In the genomic region with DNA sequence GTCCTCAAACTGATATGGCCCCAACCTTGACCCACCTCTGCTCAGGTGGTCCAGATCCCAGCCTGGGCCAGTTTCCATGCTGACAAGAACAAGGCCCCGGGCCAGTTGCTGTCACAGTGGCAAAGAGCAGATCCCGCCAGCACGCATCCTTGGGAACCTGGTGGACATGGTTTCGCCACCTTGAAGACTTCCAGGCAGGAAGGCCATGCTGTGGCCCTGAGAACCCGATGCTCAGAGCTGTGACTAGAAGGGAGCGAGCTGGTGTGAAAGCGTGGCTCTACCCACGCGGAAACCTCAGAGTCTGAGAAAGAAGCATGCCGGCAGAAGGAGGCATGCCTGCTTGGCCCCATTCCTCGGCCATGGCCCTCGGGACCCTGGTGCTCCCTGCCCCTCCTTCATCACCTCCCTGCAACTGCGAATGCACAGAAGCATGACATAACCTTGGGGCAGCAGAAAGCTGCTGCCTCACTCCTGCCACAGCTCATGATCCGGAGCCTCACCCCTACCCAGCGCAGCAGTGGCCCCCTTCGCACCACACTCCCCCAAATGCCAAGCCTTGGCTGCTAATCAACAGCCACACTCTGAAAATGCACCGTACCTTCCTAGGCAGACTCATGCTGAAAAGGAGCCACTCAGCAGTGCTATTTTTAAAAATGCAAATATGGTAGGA, we compare ENCODE assay signal across 18 cellular contexts. TPM values are rescaled to one million over a fixed set of nuclear protein-coding genes. Genes with fewer than 3 reads are reported as not detected.
DNase-seq lines count a peak whose midpoint lies in the region; ATAC-seq, FAIRE-seq and TF ChIP-seq lines count a peak whose summit lies in the region.
"Had no signal": no experiment of that assay in that cellular context is flagged by ENCODE, and none has a peak within 500 bp of the region (broad histone marks: within the 10 kb centered on the region; RNA-seq: fewer than 3 reads in every experiment).

No MANE protein-coding gene starts in this region.

- CTCF ChIA-PET in activated CD4-positive, alpha-beta memory T cell treated with anti-CD3 and anti-CD28 coated beads for 36 hours (lab: Charles Lee), result interaction anchor here (1.3 to 1.6 kb wide), 2 partner anchors 11 to 22 kb away, joined by 4 to 12 read pairs; no protein-coding TSS in a partner anchor
- CTCF ChIA-PET in activated CD4-positive, alpha-beta memory T cell treated with anti-CD3 and anti-CD28 coated beads, Interleukin-2, amount 10 ng/mL, durations not matched to agents 7 days and 5 days (lab: Charles Lee), result interaction anchor here (2.9 to 10.2 kb wide), 2 partner anchors 10 to 22 kb away, joined by 13 to 51 read pairs; no protein-coding TSS in a partner anchor

- no peak overlapping the region for H3K4me3 Mint-ChIP-seq in activated CD4-positive, alpha-beta memory T cell treated with anti-CD3 and anti-CD28 coated beads for 36 hours
- no peak overlapping the region for H3K4me3 Mint-ChIP-seq in activated CD4-positive, alpha-beta memory T cell treated with anti-CD3 and anti-CD28 coated beads, Interleukin-2, amount 10 ng/mL, durations not matched to agents 7 days and 5 days
- H3K4me3 Mint-ChIP-seq in astrocyte (ENCODE audit: unreplicated experiment), result no peak overlapping the region
- H3K4me3 Mint-ChIP-seq: activated T-cell treated with anti-CD3 and anti-CD28 coated beads, Interleukin-2, amount 50 U/mL, for 24 hours; H9 had no signal

- peaks cover 80% of the 10 kb centered on the region for H3K79me2 ChIP-seq in astrocyte (ENCODE audit: insufficient read depth, low read length)

- H3K4me3 ChIP-seq in astrocyte (ENCODE audit: insufficient read depth, low read depth, low read length), result no peak overlapping the region
- no peak overlapping the region for H3K4me3 ChIP-seq in right cardiac atrium (ENCODE audit: low read length)
- H3K4me3 ChIP-seq: ovary, PC-9, transverse colon had no signal

- H3K9me3 Mint-ChIP-seq in activated CD4-positive, alpha-beta memory T cell treated with anti-CD3 and anti-CD28 coated beads for 36 hours, result no peaks in the 10 kb centered on the region
- H3K9me3 Mint-ChIP-seq in activated CD4-positive, alpha-beta memory T cell treated with anti-CD3 and anti-CD28 coated beads, Interleukin-2, amount 10 ng/mL, durations not matched to agents 7 days and 5 days, result no peaks in the 10 kb centered on the region
- H3K9me3 Mint-ChIP-seq in astrocyte (ENCODE audit: unreplicated experiment), result peaks cover 7% of the 10 kb centered on the region
- H3K9me3 Mint-ChIP-seq: activated T-cell treated with anti-CD3 and anti-CD28 coated beads, Interleukin-2, amount 50 U/mL, for 24 hours; H9 had no signal

- no peak overlapping the region for H2AFZ ChIP-seq in astrocyte (ENCODE audit: low read depth, low read length)
- H2AFZ ChIP-seq: PC-9 had no signal

- H3K4me2 ChIP-seq in astrocyte (ENCODE audit: low read length), result peak overlapping the region; percentile 4
- H3K4me2 ChIP-seq: PC-9 had no signal

- peaks cover 11% of the 10 kb centered on the region for H3K4me1 Mint-ChIP-seq in activated CD4-positive, alpha-beta memory T cell treated with anti-CD3 and anti-CD28 coated beads for 36 hours (ENCODE audit: low read depth)
- H3K4me1 Mint-ChIP-seq in activated CD4-positive, alpha-beta memory T cell treated with anti-CD3 and anti-CD28 coated beads, Interleukin-2, amount 10 ng/mL, durations not matched to agents 7 days and 5 days, result peaks cover 4% of the 10 kb centered on the region
- H3K4me1 Mint-ChIP-seq in astrocyte (ENCODE audit: low read depth, unreplicated experiment), result peaks cover 3% of the 10 kb centered on the region

- no peak for DNase-seq in activated CD4-positive, alpha-beta memory T cell treated with anti-CD3 and anti-CD28 coated beads for 36 hours
- no peak for DNase-seq in activated CD4-positive, alpha-beta memory T cell treated with anti-CD3 and anti-CD28 coated beads, Interleukin-2, amount 10 ng/mL, durations not matched to agents 7 days and 5 days
- DNase-seq in astrocyte (ENCODE audit: low read depth) (no peak), right cardiac atrium (no peak), superior temporal gyrus (ENCODE audit: extremely low spot score) (peak; percentile 44), OCI-M2 (lab: John Stamatoyannopoulos, UW; ENCODE audit: unreplicated experiment) (no peak), HuH-7.5 (ENCODE audit: low spot score) (no peak)
- DNase-seq: activated T-cell treated with anti-CD3 and anti-CD28 coated beads, Interleukin-2, amount 50 U/mL, for 24 hours; H9; mesendoderm; NCI-H2171; PC-9; transverse colon had no signal

- H3K27ac ChIP-seq in astrocyte (ENCODE audit: low read depth, low read length) (no peak overlapping the region), right cardiac atrium (ENCODE audit: low read length) (peak overlapping the region; percentile 31)
- H3K27ac ChIP-seq: PC-9, transverse colon had no signal

- H3K4me1 ChIP-seq in astrocyte (ENCODE audit: insufficient read depth, low read length) (peaks cover 12% of the 10 kb centered on the region), right cardiac atrium (ENCODE audit: control insufficient read depth, insufficient read depth, low read length) (peaks cover 37% of the 10 kb centered on the region)

- intact Hi-C loops in activated CD4-positive, alpha-beta memory T cell treated with anti-CD3 and anti-CD28 coated beads for 36 hours (cut with micrococcal nuclease), result no loop called here
- intact Hi-C loops in right cardiac atrium (cut with DNase I), result no loop called here

- POLR2A ChIA-PET in activated CD4-positive, alpha-beta memory T cell treated with anti-CD3 and anti-CD28 coated beads for 36 hours (lab: Charles Lee), result no interaction called here
- POLR2A ChIA-PET in activated CD4-positive, alpha-beta memory T cell treated with anti-CD3 and anti-CD28 coated beads, Interleukin-2, amount 10 ng/mL, durations not matched to agents 7 days and 5 days (lab: Charles Lee), result no interaction called here

- no peaks in the 10 kb centered on the region for H3K9me3 ChIP-seq in astrocyte (ENCODE audit: insufficient read depth, low read depth, low read length)
- no peaks in the 10 kb centered on the region for H3K9me3 ChIP-seq in right cardiac atrium (ENCODE audit: control insufficient read depth, low read length)
- H3K9me3 ChIP-seq: ovary, transverse colon had no signal

- TF ChIP-seq CTCF in astrocyte (IDR thresholded peaks at IDR 0.05; ENCODE audit: insufficient read depth, low read depth, low read length), result no peak

- ATAC-seq in right cardiac atrium, result peak in 1 of 2 donors; percentile 27
- ATAC-seq in HG03095 (IDR thresholded peaks at IDR 0.05; ENCODE audit: unreplicated experiment), result no peak

- no peaks in the 10 kb centered on the region for H3K27me3 Mint-ChIP-seq in activated CD4-positive, alpha-beta memory T cell treated with anti-CD3 and anti-CD28 coated beads for 36 hours
- H3K27me3 Mint-ChIP-seq in activated CD4-positive, alpha-beta memory T cell treated with anti-CD3 and anti-CD28 coated beads, Interleukin-2, amount 10 ng/mL, durations not matched to agents 7 days and 5 days, result no peaks in the 10 kb centered on the region
- no peaks in the 10 kb centered on the region for H3K27me3 Mint-ChIP-seq in astrocyte (ENCODE audit: low read depth, unreplicated experiment)
- H3K27me3 Mint-ChIP-seq: activated T-cell treated with anti-CD3 and anti-CD28 coated beads, Interleukin-2, amount 50 U/mL, for 24 hours had no signal

- WGBS in right cardiac atrium, result 64% methylated on average over 17 of the region's 17 CpGs

- H3K9ac ChIP-seq in astrocyte (ENCODE audit: low read length), result no peak overlapping the region

- H3K36me3 ChIP-seq in astrocyte (ENCODE audit: insufficient read depth, low read length), result no peaks in the 10 kb centered on the region
- H3K36me3 ChIP-seq: ovary, transverse colon had no signal

- peaks cover 81% of the 10 kb centered on the region for H4K20me1 ChIP-seq in astrocyte (ENCODE audit: insufficient read depth, low read length)

- H3K27me3 ChIP-seq in astrocyte (ENCODE audit: insufficient read depth, low read length) (no peaks in the 10 kb centered on the region), right cardiac atrium (ENCODE audit: control insufficient read depth, insufficient read depth) (no peaks in the 10 kb centered on the region)
- H3K27me3 ChIP-seq: ovary, transverse colon had no signal

- FAIRE-seq in astrocyte (lab: Jason Lieb, UNC), result no peak

- peak overlapping the region; percentile 18 for H3K27ac Mint-ChIP-seq in activated CD4-positive, alpha-beta memory T cell treated with anti-CD3 and anti-CD28 coated beads for 36 hours
- H3K27ac Mint-ChIP-seq in activated CD4-positive, alpha-beta memory T cell treated with anti-CD3 and anti-CD28 coated beads, Interleukin-2, amount 10 ng/mL, durations not matched to agents 7 days and 5 days, result no peak overlapping the region
- H3K27ac Mint-ChIP-seq in astrocyte (ENCODE audit: unreplicated experiment), result no peak overlapping the region

- H3K36me3 Mint-ChIP-seq in activated CD4-positive, alpha-beta memory T cell treated with anti-CD3 and anti-CD28 coated beads for 36 hours, result no peaks in the 10 kb centered on the region
- H3K36me3 Mint-ChIP-seq in activated CD4-positive, alpha-beta memory T cell treated with anti-CD3 and anti-CD28 coated beads, Interleukin-2, amount 10 ng/mL, durations not matched to agents 7 days and 5 days (ENCODE audit: low read depth), result no peaks in the 10 kb centered on the region
- H3K36me3 Mint-ChIP-seq in astrocyte (ENCODE audit: low read depth, unreplicated experiment), result peaks cover 18% of the 10 kb centered on the region

RNA-seq across cellular contexts. Expression of gene UBE2O, which starts 33.2 kb away (rescaled TPM):
- 10 to 100 TPM; 24.5 to 25.2 TPM for total RNA-seq in activated CD4-positive, alpha-beta memory T cell treated with anti-CD3 and anti-CD28 coated beads for 36 hours
- total RNA-seq in activated CD4-positive, alpha-beta memory T cell treated with anti-CD3 and anti-CD28 coated beads, Interleukin-2, amount 10 ng/mL, durations not matched to agents 7 days and 5 days, result 10 to 100 TPM; 26.5 to 28.9 TPM
- total RNA-seq in astrocyte (25.8 and 26.0 TPM in 2 replicates), right cardiac atrium (10 to 100 TPM; 24.2 to 37.3 (median 34.1) TPM)
- 23.0 TPM for polyA plus RNA-seq in right cardiac atrium

RNA-seq across cellular contexts. Expression of gene SPHK1, which starts 35.3 kb away (rescaled TPM):
- total RNA-seq in activated CD4-positive, alpha-beta memory T cell treated with anti-CD3 and anti-CD28 coated beads for 36 hours, result 10 to 100 TPM in 1 of 2 experiments, 1 to 10 TPM in 1; 9.9 to 11.4 TPM
- total RNA-seq in activated CD4-positive, alpha-beta memory T cell treated with anti-CD3 and anti-CD28 coated beads, Interleukin-2, amount 10 ng/mL, durations not matched to agents 7 days and 5 days, result 1 to 10 TPM; 2.8 to 3.4 TPM
- total RNA-seq in astrocyte, result 34.8 TPM in 2 replicates
- 10 to 100 TPM in 1 of 4 donors, 1 to 10 TPM in 3; 3.5 to 13.6 (median 3.8) TPM for total RNA-seq in right cardiac atrium
- 3.8 TPM for polyA plus RNA-seq in right cardiac atrium

RNA-seq across cellular contexts. Expression of gene AANAT, which starts 47.7 kb away (rescaled TPM):
- not detected for total RNA-seq in activated CD4-positive, alpha-beta memory T cell treated with anti-CD3 and anti-CD28 coated beads for 36 hours
- not detected for total RNA-seq in activated CD4-positive, alpha-beta memory T cell treated with anti-CD3 and anti-CD28 coated beads, Interleukin-2, amount 10 ng/mL, durations not matched to agents 7 days and 5 days
- 0.19 TPM in 1 of 2 replicates, not detected in the other for total RNA-seq in astrocyte
- total RNA-seq in right cardiac atrium, result not detected
- polyA plus RNA-seq in right cardiac atrium, result not detected
- total RNA-seq: fibroblast of lung; MCF 10A; ovary; PC-9; T-helper 1 cell treated with Interleukin-12 subunit alpha and Interleukin-12 subunit beta and Interleukin-4 antibody, amounts not matched to agents 30 ng/mL and 1 ng/mL, for 36 hours; transverse colon had no signal
- polyA plus RNA-seq: fibroblast of lung, ovary had no signal
